7 cellular contexts compared by ENCODE assay signal in the genomic region with DNA sequence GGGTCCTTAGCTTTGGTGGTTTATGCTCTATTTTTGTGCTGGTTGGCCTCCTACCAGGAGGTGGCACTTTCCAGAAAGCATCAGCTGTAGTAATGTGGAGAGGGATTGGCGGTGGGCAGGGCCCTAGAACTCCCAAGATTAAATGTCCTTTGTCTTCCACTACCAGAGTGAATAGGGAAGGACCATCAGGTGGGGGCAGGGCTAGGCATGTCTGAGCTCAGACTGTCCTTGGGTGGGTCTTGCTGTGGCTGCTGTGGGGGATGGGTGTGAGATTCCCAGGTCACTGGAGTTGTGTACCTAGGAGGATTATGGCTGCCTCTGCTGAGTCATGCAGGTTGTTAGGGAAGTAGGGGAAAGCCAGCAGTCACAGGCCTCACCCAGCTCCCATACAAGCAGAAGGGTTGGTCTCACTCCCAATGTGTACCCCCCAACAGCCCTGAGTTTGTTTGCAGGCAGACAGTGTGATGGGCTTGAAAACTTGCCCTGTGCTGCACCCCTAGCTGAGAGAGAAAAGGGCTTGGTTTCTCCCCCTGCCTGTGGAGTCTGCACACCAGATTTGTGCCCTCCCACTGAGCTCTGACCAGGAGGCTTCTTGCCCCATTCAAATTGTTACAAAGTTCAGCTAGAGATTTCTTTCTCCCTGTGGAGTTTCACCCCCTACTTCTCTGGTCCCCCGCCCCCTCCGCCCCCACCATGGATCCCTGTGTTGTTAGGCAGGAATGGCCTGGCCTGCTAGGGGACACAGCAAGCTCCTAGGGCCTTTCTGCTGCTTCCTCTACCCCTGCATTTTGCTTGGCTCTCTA.
DNase-seq lines count a peak whose midpoint lies in the region; FAIRE-seq and TF ChIP-seq lines count a peak whose summit lies in the region.
"Not testable (repeated sequence)": the region's sequence is repeated elsewhere in the genome, so short reads cannot be mapped to it uniquely, and the experiment has no call there.

No MANE protein-coding gene starts in this region.

- H3K56ac ChIP-seq in H1 (replicated peaks; ENCODE audit: insufficient read length, low read depth, low read length) = not testable (repeated sequence)
- H3K56ac ChIP-seq in mesendoderm (ENCODE audit: low read length) = peak overlapping the region; percentile 70

- not testable (repeated sequence) for H3K23me2 ChIP-seq in H1 (ENCODE audit: low read depth, low read length)

- DNase-seq in NT2/D1 (ENCODE audit: low read depth, low spot score) (peak; percentile 43), adrenal gland (peak in 1 of 7 donors; percentile 26), mesendoderm (peak; percentile 92), renal cortical epithelial cell (ENCODE audit: low read depth) (peak; percentile 6)
- DNase-seq in H1 (ENCODE audit: low read depth in 1 of 2, low spot score in 2 of 2) = not testable (repeated sequence)

- H3K18ac ChIP-seq in H1 (ENCODE audit: extremely low read depth, low read length) (peak overlapping the region; percentile 93; the same call in 1 of the 2 replicates), mesendoderm (ENCODE audit: low read length) (peak overlapping the region; percentile 91)

- not testable (repeated sequence) for H3K4ac ChIP-seq in H1 (replicated peaks; ENCODE audit: insufficient read length, low read depth, low read length)
- H3K4ac ChIP-seq in mesendoderm (ENCODE audit: low read depth, low read length) = peak overlapping the region; percentile 81

- intact Hi-C loops in adrenal gland (cut with DNase I) = not testable (repeated sequence)

- not testable (repeated sequence) for H2BK20ac ChIP-seq in H1 (ENCODE audit: low read length)

- not testable (repeated sequence) for TF ChIP-seq POLR2A in adrenal gland (IDR thresholded peaks at IDR 0.05); H1 (IDR thresholded peaks at IDR 0.05; ENCODE audit: control extremely low read depth in 1 of 2, low read depth in 2 of 2, low read length in 2 of 2)

- not testable (repeated sequence) for H4K20me1 ChIP-seq in H1 (replicated peaks in 1 of 2; ENCODE audit: control insufficient read depth in 1 of 2, insufficient read depth in 2 of 2, low read length in 2 of 2)

- not testable (repeated sequence) for FAIRE-seq in H1 (lab: Jason Lieb, UNC)

- TF ChIP-seq RAD21 in H1 (IDR thresholded peaks at IDR 0.05 in 1 of 2, conservative IDR thresholded peaks at IDR 0.05 in 1 of 2; ENCODE audit: low read depth in 2 of 2, low read length in 2 of 2) = not testable (repeated sequence)

- not testable (repeated sequence) for H3K79me1 ChIP-seq in H1 (ENCODE audit: low read depth, low read length); mesendoderm (ENCODE audit: low read length)

- CTCF ChIA-PET in HEK293 (lab: Yijun Ruan, JAX) = interaction anchor here (0.5 to 0.9 kb wide), 3 partner anchors 13 to 139 kb away, joined by 3 to 4 read pairs (median 3); no protein-coding TSS in a partner anchor
- CTCF ChIA-PET in H1 (lab: Charles Lee; ENCODE audit: partially characterized antibody) = interaction anchor here (0.6 to 1.5 kb wide), 7 partner anchors 8 to 647 kb away, joined by 3 to 6 read pairs (median 3); no protein-coding TSS in a partner anchor

- 0 out of 2 replicates have a peak overlapping the region, but pooled peaks have one; percentile 49 for H2BK5ac ChIP-seq in H1 (ENCODE audit: low read depth, low read length)
- H2BK5ac ChIP-seq in mesendoderm (ENCODE audit: low read length) = peak overlapping the region; percentile 22

- not testable (repeated sequence) for H3K23ac ChIP-seq in H1 (ENCODE audit: insufficient read length); mesendoderm (ENCODE audit: low read length)

- H2AK5ac ChIP-seq in H1 (ENCODE audit: low read depth, low read length); mesendoderm (ENCODE audit: low read length): not testable (repeated sequence)

- not testable (repeated sequence) for H3K14ac ChIP-seq in H1 (ENCODE audit: insufficient read length)

- H4K91ac ChIP-seq in H1 (replicated peaks; ENCODE audit: insufficient read length, low read length) = not testable (repeated sequence)

- not testable (repeated sequence) for H2AFZ ChIP-seq in H1 (ENCODE audit: low read length)

- TF ChIP-seq CTCF in HEK293 (tag by site-specific recombination; IDR thresholded peaks at IDR 0.05); adrenal gland (IDR thresholded peaks at IDR 0.05); H1 (IDR thresholded peaks at IDR 0.05; ENCODE audit: control extremely low read depth in 1 of 3, insufficient read depth in 1 of 3, low read depth in 1 of 3, low read length in 3 of 3): not testable (repeated sequence)

- not testable (repeated sequence) for H3K79me2 ChIP-seq in H1 (ENCODE audit: control insufficient read depth in 1 of 2, insufficient read depth in 2 of 2, low read length in 2 of 2); mesendoderm (ENCODE audit: control insufficient read depth, insufficient read depth, low read length)

- not testable (repeated sequence) for TF ChIP-seq EP300 in H1 (IDR thresholded peaks at IDR 0.05; ENCODE audit: borderline replicate concordance in 1 of 2, low read depth in 2 of 2, low read length in 2 of 2)

- POLR2A ChIA-PET in HEK293 (lab: Yijun Ruan, JAX) (interaction anchor here (1.5 kb wide), 1 partner anchor 216 kb away, joined by 3 read pairs; the partner anchor contains the start of gene CLK1), H1 (lab: Charles Lee; ENCODE audit: partially characterized antibody) (interaction anchor here (1.0 to 1.7 kb wide), 4 partner anchors 22 to 119 kb away, joined by 3 to 4 read pairs (median 3); partner anchors contain the start of gene AOX1)

- not testable (repeated sequence) for H3K27ac ChIP-seq in HEK293 (ENCODE audit: extremely low read depth, low read depth, low read length); H1 (ENCODE audit: low read depth, low read length)
- H3K27ac ChIP-seq in adrenal gland (peak overlapping the region in 3 of 5 donors; percentile 26 to 74 (median 35)), mesendoderm (ENCODE audit: low read depth, low read length) (peak overlapping the region; percentile 71)

- H3K27me3 ChIP-seq in NT2/D1 (ENCODE audit: insufficient read depth, insufficient read length); adrenal gland; H1 (replicated peaks in 1 of 4; ENCODE audit: control insufficient read depth in 3 of 4, extremely low read depth in 1 of 4, insufficient read depth in 3 of 4, low read length in 3 of 4); iPS-15b (ENCODE audit: control insufficient read depth, insufficient read depth, low read length); mesendoderm (ENCODE audit: insufficient read depth, low read length, poor library complexity): not testable (repeated sequence)

- peak overlapping the region; percentile 39 for H3K9ac ChIP-seq in NT2/D1 (ENCODE audit: insufficient read length, low read depth)
- H3K9ac ChIP-seq in H1 (replicated peaks in 1 of 4; ENCODE audit: extremely low read depth in 1 of 4, low read depth in 3 of 4, low read length in 3 of 4); iPS-15b (ENCODE audit: low read depth, low read length); mesendoderm (ENCODE audit: low read length): not testable (repeated sequence)

- 95 to 100% (median 97%) methylated on average over 1 to 3 of the region's 3 CpGs for WGBS in adrenal gland, 4 donors
- WGBS in H1 (ENCODE audit: extremely low coverage in 1 of 2, insufficient coverage in 1 of 2, insufficient read length in 1 of 2, insufficient replicate concordance in 2 of 2, low coverage in 1 of 2, low lambda C conversion rate in 2 of 2, missing lambda C conversion rate in 1 of 2), 2 experiments = 94% methylated on average over 3 of the region's 3 CpGs; no CpG with 5 or more reads in 1 of the 2 experiments
- no CpG with 5 or more reads among the region's 3 CpGs for WGBS in mesendoderm (ENCODE audit: extremely low coverage, insufficient coverage, low lambda C conversion rate)

- H3K9me3 ChIP-seq in HEK293 (ENCODE audit: control insufficient read depth, insufficient read depth, low read depth, low read length); NT2/D1 (ENCODE audit: insufficient read depth, low read length); adrenal gland (replicated peaks in 1 of 3); H1 (ENCODE audit: insufficient read depth in 2 of 2, low read depth in 1 of 2, low read length in 1 of 2); iPS-15b (ENCODE audit: control insufficient read depth, insufficient read depth, low read length): not testable (repeated sequence)

- not testable (repeated sequence) for H3K4me1 ChIP-seq in HEK293 (ENCODE audit: control insufficient read depth, insufficient read depth, low read length); NT2/D1 (ENCODE audit: insufficient read depth, insufficient read length); H1 (replicated peaks in 1 of 4; ENCODE audit: control insufficient read depth in 3 of 4, insufficient read depth in 4 of 4, low read length in 3 of 4); iPS-15b (ENCODE audit: control insufficient read depth, insufficient read depth, low read length); mesendoderm (ENCODE audit: control insufficient read depth, low read depth, low read length)
- H3K4me1 ChIP-seq in adrenal gland (replicated peaks in 1 of 2) = peaks cover 17 to 19% of the 10 kb centered on the region in 2 donors

- H3K36me3 ChIP-seq in HEK293 (ENCODE audit: control insufficient read depth in 2 of 2, insufficient read depth in 1 of 2, low read length in 2 of 2); NT2/D1 (ENCODE audit: insufficient read depth, insufficient read length, low read length); H1 (ENCODE audit: control insufficient read depth in 2 of 4, insufficient read depth in 4 of 4, low read length in 3 of 4); iPS-15b (ENCODE audit: control insufficient read depth, insufficient read depth, low read length); mesendoderm (ENCODE audit: control insufficient read depth, insufficient read depth, low read length): not testable (repeated sequence)
- peaks cover 0 to 65% of the 10 kb centered on the region in 2 donors for H3K36me3 ChIP-seq in adrenal gland (replicated peaks in 1 of 2)

- H2BK120ac ChIP-seq in H1 (replicated peaks; ENCODE audit: low read depth, low read length) = not testable (repeated sequence)
- H2BK120ac ChIP-seq in mesendoderm (ENCODE audit: low read depth, low read length) = peak overlapping the region; percentile 61

- H4K5ac ChIP-seq in H1 (ENCODE audit: insufficient read length, low read depth, low read length); mesendoderm (ENCODE audit: low read length): not testable (repeated sequence)

- H3K4me2 ChIP-seq in H1 (ENCODE audit: insufficient read depth in 1 of 2, low read depth in 2 of 2, low read length in 2 of 2) = peak overlapping the region in 1 of 2 experiments; percentile 34; a peak in 1 of 4 replicates
- not testable (repeated sequence) for H3K4me2 ChIP-seq in mesendoderm (ENCODE audit: low read length)

- H2BK15ac ChIP-seq in H1 (ENCODE audit: low read length); mesendoderm (replicated peaks; ENCODE audit: low read depth): not testable (repeated sequence)

- 0 out of 2 replicates have a peak overlapping the region, but pooled peaks have one; percentile 17 for H2BK12ac ChIP-seq in H1 (ENCODE audit: low read depth, low read length)

- H3K4me3 ChIP-seq in HEK293 (ENCODE audit: low read depth, low read length); NT2/D1 (ENCODE audit: insufficient read length, low read depth); adrenal gland; H1 (ENCODE audit: extremely low read depth in 1 of 4, insufficient read depth in 2 of 4, low read depth in 3 of 4, low read length in 4 of 4); mesendoderm (ENCODE audit: low read length): not testable (repeated sequence)
- H3K4me3 ChIP-seq in iPS-15b (ENCODE audit: low read depth, low read length) = peak overlapping the region; percentile 7

- H4K8ac ChIP-seq in H1 (ENCODE audit: extremely low read depth, insufficient read depth, low read length) = peak overlapping the region; percentile 14; the same call in 1 of the 2 replicates
- H4K8ac ChIP-seq in mesendoderm (ENCODE audit: low read depth, low read length) = not testable (repeated sequence)
